In genomic region chr1:182629674-182630073, GRCh38 we compare ENCODE assay signal across 9 cellular contexts. TPM values are rescaled to one million over a fixed set of nuclear protein-coding genes. Genes with fewer than 3 reads are reported as not detected.
A peak's percentile ranks its signal among the peaks of the same experiment; 100 is the strongest.
DNase-seq lines count a peak whose midpoint lies in the region; ATAC-seq and TF ChIP-seq lines count a peak whose summit lies in the region.
"Had no signal": no experiment of that assay in that cellular context is flagged by ENCODE, and none has a peak within 500 bp of the region (broad histone marks: within the 10 kb centered on the region; RNA-seq: fewer than 3 reads in every experiment).

No MANE protein-coding gene starts in this region.

- 78 to 88% (median 80%) methylated on average over 3 of the region's 3 CpGs for WGBS in heart left ventricle, 4 donors

- H3K27ac ChIP-seq in heart left ventricle, result no peak overlapping the region

- H3K36me3 ChIP-seq in heart left ventricle, result no peaks in the 10 kb centered on the region

- H3K9me3 Mint-ChIP-seq in IgD-negative memory B cell, result no peaks in the 10 kb centered on the region

- TF ChIP-seq CTCF in heart left ventricle (IDR thresholded peaks at IDR 0.05), result no peak

- H3K4me1 ChIP-seq in heart left ventricle, result peaks cover 0 to 39% (median 12%) of the 10 kb centered on the region in 12 donors

- H3K4me3 Mint-ChIP-seq in IgD-negative memory B cell, result peak overlapping the region in 2 of 4 donors; percentile 13 to 85

- H3K27ac Mint-ChIP-seq in IgD-negative memory B cell, result peak overlapping the region; percentile 0 to 73 (median 8)

- no peaks in the 10 kb centered on the region for H3K27me3 Mint-ChIP-seq in IgD-negative memory B cell

- ATAC-seq in GM19023 (IDR thresholded peaks at IDR 0.05; ENCODE audit: unreplicated experiment) (peak; percentile 58), heart left ventricle (no peak)

- no peak overlapping the region for H3K4me3 ChIP-seq in heart left ventricle

- H3K4me1 Mint-ChIP-seq in IgD-negative memory B cell, result peaks cover 40 to 71% (median 45%) of the 10 kb centered on the region in 3 donors

- no peak for TF ChIP-seq POLR2A in heart left ventricle (IDR thresholded peaks at IDR 0.05)

- DNase-seq in activated T-cell treated with anti-CD3 and anti-CD28 coated beads for 24 hours (ENCODE audit: low read depth) (peak; percentile 53), mucosa of gallbladder (ENCODE audit: low spot score) (no peak), NCI-H748 (lab: John Stamatoyannopoulos, UW; ENCODE audit: unreplicated experiment) (no peak), Ammon's horn (ENCODE audit: low spot score) (no peak), heart left ventricle (no peak)
- DNase-seq in stimulated activated CD4-positive, alpha-beta T cell treated with anti-CD3 and anti-CD28 coated beads, Interleukin-2, amount 100 ng/mL, for 4 hours (ENCODE audit: low read depth), result peak; percentile 44

- H3K36me3 Mint-ChIP-seq in IgD-negative memory B cell, result no peaks in the 10 kb centered on the region

- no peaks in the 10 kb centered on the region for H3K9me3 ChIP-seq in heart left ventricle

- intact Hi-C loops in heart left ventricle (cut with DNase I), result no loop called here

- no peaks in the 10 kb centered on the region for H3K27me3 ChIP-seq in heart left ventricle

RNA-seq across cellular contexts. Expression of gene RGS16, which starts 25.5 kb away (rescaled TPM):
- polyA plus RNA-seq in IgD-negative memory B cell, result 1.9 TPM
- 5.8 TPM for total RNA-seq in mucosa of gallbladder
- 1 to 10 TPM in 7 of 9 donors, under 1 TPM in 2; 0.75 to 9.3 (median 2.0) TPM for total RNA-seq in heart left ventricle
- polyA plus RNA-seq in heart left ventricle, result 1 to 10 TPM; 2.1 TPM

RNA-seq across cellular contexts. Expression of gene RNASEL, which starts 40.6 kb away (rescaled TPM):
- polyA plus RNA-seq in IgD-negative memory B cell (8.9 TPM), heart left ventricle (1 to 10 TPM; 1.4 to 1.9 TPM)
- total RNA-seq in mucosa of gallbladder (16.7 TPM), heart left ventricle (1 to 10 TPM; 2.0 to 6.3 (median 3.0) TPM)

RNA-seq across cellular contexts. Expression of gene RGS8, which starts 54.7 kb away (rescaled TPM):
- polyA plus RNA-seq in IgD-negative memory B cell, result not detected
- 0.03 TPM for total RNA-seq in mucosa of gallbladder
- under 1 TPM in 3 of 9 donors, not detected in 6; 0.05 to 0.23 (median 0.11) TPM for total RNA-seq in heart left ventricle
- polyA plus RNA-seq in heart left ventricle, result not detected
- total RNA-seq: activated CD8-positive, alpha-beta memory T cell treated with anti-CD3 and anti-CD28 coated beads for 36 hours had no signal

Comparison
In these comparisons a context has a peak if more than half of its experiments do, and no peak if none do; other contexts are left out.
1. DNase-seq: peak in activated T-cell treated with anti-CD3 and anti-CD28 coated beads for 24 hours (single experiment) and stimulated activated CD4-positive, alpha-beta T cell treated with anti-CD3 and anti-CD28 coated beads, Interleukin-2, amount 100 ng/mL, for 4 hours (single experiment); none in mucosa of gallbladder (single experiment), NCI-H748 (single experiment), Ammon's horn (single experiment) and heart left ventricle (0 of 5).